10 cellular contexts compared by ENCODE assay signal in genomic region chr16:27690604-27691003, GRCh38.
DNase-seq lines count a peak whose midpoint lies in the region; ATAC-seq, FAIRE-seq and TF ChIP-seq lines count a peak whose summit lies in the region.
"Had no signal": no experiment of that assay in that cellular context is flagged by ENCODE, and none has a peak within 500 bp of the region (broad histone marks: within the 10 kb centered on the region; RNA-seq: fewer than 3 reads in every experiment).

No MANE protein-coding gene starts in this region.

- H2AFZ ChIP-seq in astrocyte (ENCODE audit: low read depth, low read length), result no peak overlapping the region

- intact Hi-C loops in right lobe of liver (cut with DNase I), result no loop called here

- no peak for TF ChIP-seq POLR2A in right lobe of liver (IDR thresholded peaks at IDR 0.05)

- H3K36me3 ChIP-seq in astrocyte (ENCODE audit: insufficient read depth, low read length) (peaks cover 2% of the 10 kb centered on the region), right lobe of liver (no peaks in the 10 kb centered on the region)

- no peak for FAIRE-seq in astrocyte (lab: Jason Lieb, UNC)
- FAIRE-seq: TTC549 had no signal

- H3K4me1 ChIP-seq in astrocyte (ENCODE audit: insufficient read depth, low read length) (peaks cover 4% of the 10 kb centered on the region), right lobe of liver (no peaks in the 10 kb centered on the region)

- no peak overlapping the region for H3K4me3 Mint-ChIP-seq in astrocyte (ENCODE audit: unreplicated experiment)
- H3K4me3 Mint-ChIP-seq: CD4-positive, CD25-positive, alpha-beta regulatory T cell had no signal

- DNase-seq in NCI-H82 (lab: John Stamatoyannopoulos, UW) (peak; percentile 54), NCI-H82 treated with DMSO at 0.1 percent for 48 hours (lab: John Stamatoyannopoulos, UW; ENCODE audit: unreplicated experiment) (no peak), astrocyte (ENCODE audit: low read depth) (no peak), right lobe of liver (no peak)
- DNase-seq in effector CD8-positive, alpha-beta T cell (lab: John Stamatoyannopoulos, UW), result no peak

- peaks cover 7% of the 10 kb centered on the region for H3K4me1 Mint-ChIP-seq in astrocyte (ENCODE audit: low read depth, unreplicated experiment)
- H3K4me1 Mint-ChIP-seq: CD4-positive, CD25-positive, alpha-beta regulatory T cell had no signal

- no peak overlapping the region for H3K9ac ChIP-seq in astrocyte (ENCODE audit: low read length)

- H3K27ac ChIP-seq in astrocyte (ENCODE audit: low read depth, low read length) (no peak overlapping the region), right lobe of liver (no peak overlapping the region)

- no peak overlapping the region for H3K27ac Mint-ChIP-seq in astrocyte (ENCODE audit: unreplicated experiment)
- H3K27ac Mint-ChIP-seq: CD4-positive, CD25-positive, alpha-beta regulatory T cell had no signal

- peaks cover 10% of the 10 kb centered on the region for H3K36me3 Mint-ChIP-seq in astrocyte (ENCODE audit: low read depth, unreplicated experiment)

- no peaks in the 10 kb centered on the region for H3K79me2 ChIP-seq in astrocyte (ENCODE audit: insufficient read depth, low read length)

- H3K27me3 ChIP-seq in astrocyte (ENCODE audit: insufficient read depth, low read length), result no peaks in the 10 kb centered on the region
- no peaks in the 10 kb centered on the region for H3K27me3 ChIP-seq in right lobe of liver

- peak in 3 of 4 donors; percentile 21 to 54 (median 50) for ATAC-seq in right lobe of liver
- ATAC-seq in HG02981 (IDR thresholded peaks at IDR 0.05; ENCODE audit: unreplicated experiment), result no peak
- ATAC-seq in activated CD4-positive, CD25-positive, alpha-beta regulatory T cell treated with anti-CD3 and anti-CD28 coated beads, Interleukin-2, amount 50 U/mL, for 24 hours, result no peak

- H3K4me3 ChIP-seq in astrocyte (ENCODE audit: insufficient read depth, low read depth, low read length), result no peak overlapping the region
- H3K4me3 ChIP-seq in right lobe of liver, result no peak overlapping the region

- H3K9me3 Mint-ChIP-seq in astrocyte (ENCODE audit: unreplicated experiment), result peaks cover 3% of the 10 kb centered on the region
- H3K9me3 Mint-ChIP-seq: CD4-positive, CD25-positive, alpha-beta regulatory T cell had no signal

- no peaks in the 10 kb centered on the region for H3K27me3 Mint-ChIP-seq in astrocyte (ENCODE audit: low read depth, unreplicated experiment)
- H3K27me3 Mint-ChIP-seq: CD4-positive, CD25-positive, alpha-beta regulatory T cell had no signal

- H3K4me2 ChIP-seq in astrocyte (ENCODE audit: low read length), result no peak overlapping the region

- H3K9me3 ChIP-seq in astrocyte (ENCODE audit: insufficient read depth, low read depth, low read length), result no peaks in the 10 kb centered on the region
- no peaks in the 10 kb centered on the region for H3K9me3 ChIP-seq in right lobe of liver

- no peaks in the 10 kb centered on the region for H4K20me1 ChIP-seq in astrocyte (ENCODE audit: insufficient read depth, low read length)

- TF ChIP-seq CTCF in LNCAP (IDR thresholded peaks at IDR 0.05) (peak; percentile 43), astrocyte (IDR thresholded peaks at IDR 0.05; ENCODE audit: insufficient read depth, low read depth, low read length) (peak; percentile 47), right lobe of liver (IDR thresholded peaks at IDR 0.05) (peak in 3 of 4 donors; percentile 27 to 46 (median 30))

- WGBS in right lobe of liver (ENCODE audit: insufficient coverage, low coverage, low lambda C conversion rate, missing lambda C conversion rate), result 7% methylated on average over 2 of the region's 3 CpGs

Comparison
In these comparisons a context has a peak if more than half of its experiments do, and no peak if none do; other contexts are left out.
1. ATAC-seq: peak in right lobe of liver (3 of 4); none in HG02981 (single experiment) and activated CD4-positive, CD25-positive, alpha-beta regulatory T cell treated with anti-CD3 and anti-CD28 coated beads, Interleukin-2, amount 50 U/mL, for 24 hours (0 of 2).
2. Peak in every context shown above with its lines, with median percentiles within 50 percentile points of each other: CTCF ChIP-seq.